Comparison of ENCODE assay signal across 8 cellular contexts in genomic region chr5:176535655-176536131, GRCh38. TPM values are rescaled to one million over a fixed set of nuclear protein-coding genes. Genes with fewer than 3 reads are reported as not detected.
DNase-seq lines count a peak whose midpoint lies in the region; ATAC-seq and TF ChIP-seq lines count a peak whose summit lies in the region.

No MANE protein-coding gene starts in this region.

- intact Hi-C loops in activated CD4-positive, alpha-beta T cell treated with anti-CD3 and anti-CD28 coated beads for 36 hours (cut with DNase I, micrococcal nuclease): loop anchor here (2.0 to 5.0 kb wide), 8 partner anchors 175 to 1018 kb away; partner anchors contain the start of genes KIAA1191 (in 2 of the 2), GRK6 (in 1 of the 2), LMAN2 (in 1 of the 2) and SIMC1 (in 1 of the 2)

- H3K9me3 Mint-ChIP-seq in activated CD4-positive, alpha-beta T cell treated with anti-CD3 and anti-CD28 coated beads for 36 hours (ENCODE audit: low read depth): no peaks in the 10 kb centered on the region

- H3K27me3 Mint-ChIP-seq in activated CD4-positive, alpha-beta T cell treated with anti-CD3 and anti-CD28 coated beads for 36 hours: no peaks in the 10 kb centered on the region

- H3K9me3 ChIP-seq in WERI-Rb-1 (ENCODE audit: severe bottlenecking) (no peaks in the 10 kb centered on the region), gastroesophageal sphincter (no peaks in the 10 kb centered on the region), skeletal muscle satellite cell (replicated peaks; ENCODE audit: low read length) (no peaks in the 10 kb centered on the region)

- WGBS in gastroesophageal sphincter (ENCODE audit: low coverage in 1 of 2), 2 donors: 0% methylated on average over 3 of the region's 10 CpGs; no CpG with 5 or more reads in 1 of the 2 donors

- no peak for TF ChIP-seq POLR2A in gastroesophageal sphincter (IDR thresholded peaks at IDR 0.05)

- H3K36me3 Mint-ChIP-seq in activated CD4-positive, alpha-beta T cell treated with anti-CD3 and anti-CD28 coated beads for 36 hours (ENCODE audit: low read depth): peaks cover 27% of the 10 kb centered on the region

- DNase-seq in activated CD4-positive, alpha-beta T cell treated with anti-CD3 and anti-CD28 coated beads for 36 hours: peak; percentile 41
- no peak for DNase-seq in activated CD4-positive, alpha-beta T cell treated with anti-CD3 and anti-CD28 coated beads for 4 hours
- DNase-seq in WERI-Rb-1 (no peak), SW 1271 (lab: John Stamatoyannopoulos, UW) (no peak), NCI-H2227 treated with DMSO at 0.1 percent for 48 hours (lab: John Stamatoyannopoulos, UW) (no peak)

- peak overlapping the region; percentile 98 for H3K4me2 ChIP-seq in skeletal muscle satellite cell (ENCODE audit: low read length)

- POLR2A ChIA-PET in activated CD4-positive, alpha-beta T cell treated with anti-CD3 and anti-CD28 coated beads for 36 hours (lab: Charles Lee): interaction anchor here (1.2 to 3.2 kb wide), 3 partner anchors 8 to 118 kb away, joined by 3 to 18 read pairs (median 4); partner anchors contain the start of gene FAF2

- H3K27ac Mint-ChIP-seq in activated CD4-positive, alpha-beta T cell treated with anti-CD3 and anti-CD28 coated beads for 36 hours: peak overlapping the region; percentile 98

- H3K4me1 ChIP-seq in gastroesophageal sphincter (peaks cover 0 to 72% (median 43%) of the 10 kb centered on the region in 3 donors), skeletal muscle satellite cell (ENCODE audit: control insufficient read depth, insufficient read depth, low read length) (peaks cover 38% of the 10 kb centered on the region)

- peak overlapping the region; percentile 77 for H3K4me3 ChIP-seq in WERI-Rb-1 (ENCODE audit: low read depth, low read length)
- peak overlapping the region; percentile 61 to 93 for H3K4me3 ChIP-seq in gastroesophageal sphincter
- peak overlapping the region; percentile 95 for H3K4me3 ChIP-seq in skeletal muscle satellite cell (ENCODE audit: low read length)

- peaks cover 47% of the 10 kb centered on the region for H3K36me3 ChIP-seq in WERI-Rb-1
- peaks cover 0 to 15% of the 10 kb centered on the region in 2 donors for H3K36me3 ChIP-seq in gastroesophageal sphincter
- H3K36me3 ChIP-seq in skeletal muscle satellite cell (ENCODE audit: insufficient read depth, low read length): peaks cover 10% of the 10 kb centered on the region

- ATAC-seq in activated CD4-positive, alpha-beta T cell treated with anti-CD3 and anti-CD28 coated beads for 36 hours: no peak
- ATAC-seq in gastroesophageal sphincter: no peak
- no peak for ATAC-seq in GM21390 (IDR thresholded peaks at IDR 0.05; ENCODE audit: unreplicated experiment)

- no peak for TF ChIP-seq CTCF in WERI-Rb-1 (IDR thresholded peaks at IDR 0.05; ENCODE audit: low read depth, low read length)
- no peak for TF ChIP-seq CTCF in gastroesophageal sphincter (IDR thresholded peaks at IDR 0.05)

- peak overlapping the region; percentile 92 for H3K9ac ChIP-seq in skeletal muscle satellite cell (ENCODE audit: low read depth, low read length)

- H3K4me1 Mint-ChIP-seq in activated CD4-positive, alpha-beta T cell treated with anti-CD3 and anti-CD28 coated beads for 36 hours: peaks cover 62% of the 10 kb centered on the region

- H3K27me3 ChIP-seq in WERI-Rb-1 (ENCODE audit: insufficient read depth, low read depth, severe bottlenecking): no peaks in the 10 kb centered on the region
- no peaks in the 10 kb centered on the region for H3K27me3 ChIP-seq in gastroesophageal sphincter
- H3K27me3 ChIP-seq in skeletal muscle satellite cell (ENCODE audit: control insufficient read depth, insufficient read depth, low read length): no peaks in the 10 kb centered on the region

- no peak for TF ChIP-seq EP300 in gastroesophageal sphincter (IDR thresholded peaks at IDR 0.05)

- peak overlapping the region; percentile 99 for H3K27ac ChIP-seq in WERI-Rb-1
- peak overlapping the region; percentile 90 to 100 (median 97) for H3K27ac ChIP-seq in gastroesophageal sphincter

- CTCF ChIA-PET in activated CD4-positive, alpha-beta T cell treated with anti-CD3 and anti-CD28 coated beads for 36 hours (lab: Charles Lee): interaction anchor here (0.7 to 1.4 kb wide), 4 partner anchors 8 to 118 kb away, joined by 3 to 5 read pairs (median 4); partner anchors contain the start of genes EIF4E1B and SNCB

- peak overlapping the region; percentile 97 for H3K4me3 Mint-ChIP-seq in activated CD4-positive, alpha-beta T cell treated with anti-CD3 and anti-CD28 coated beads for 36 hours

RNA-seq across cellular contexts. Expression of gene RNF44, which starts 1.5 kb away (rescaled TPM):
- total RNA-seq in activated CD4-positive, alpha-beta T cell treated with anti-CD3 and anti-CD28 coated beads for 36 hours: 10 to 100 TPM; 61.6 to 62.9 TPM
- 10 to 100 TPM in 3 of 4 donors, 1 to 10 TPM in 1; 8.9 to 15.9 (median 12.4) TPM for total RNA-seq in gastroesophageal sphincter
- total RNA-seq in skeletal muscle satellite cell (2012; rRNA removed): 2.5 and 4.6 TPM in 2 replicates

RNA-seq across cellular contexts. Expression of gene CDHR2, which starts 13.4 kb away (rescaled TPM):
- under 1 TPM; 0.37 to 0.61 TPM for total RNA-seq in activated CD4-positive, alpha-beta T cell treated with anti-CD3 and anti-CD28 coated beads for 36 hours
- total RNA-seq in gastroesophageal sphincter: under 1 TPM in 1 of 4 donors, not detected in 3; 0.15 TPM
- not detected in 2 replicates for total RNA-seq in skeletal muscle satellite cell (2012; rRNA removed)
